1 cellular context compared by ENCODE assay signal in the genomic region with DNA sequence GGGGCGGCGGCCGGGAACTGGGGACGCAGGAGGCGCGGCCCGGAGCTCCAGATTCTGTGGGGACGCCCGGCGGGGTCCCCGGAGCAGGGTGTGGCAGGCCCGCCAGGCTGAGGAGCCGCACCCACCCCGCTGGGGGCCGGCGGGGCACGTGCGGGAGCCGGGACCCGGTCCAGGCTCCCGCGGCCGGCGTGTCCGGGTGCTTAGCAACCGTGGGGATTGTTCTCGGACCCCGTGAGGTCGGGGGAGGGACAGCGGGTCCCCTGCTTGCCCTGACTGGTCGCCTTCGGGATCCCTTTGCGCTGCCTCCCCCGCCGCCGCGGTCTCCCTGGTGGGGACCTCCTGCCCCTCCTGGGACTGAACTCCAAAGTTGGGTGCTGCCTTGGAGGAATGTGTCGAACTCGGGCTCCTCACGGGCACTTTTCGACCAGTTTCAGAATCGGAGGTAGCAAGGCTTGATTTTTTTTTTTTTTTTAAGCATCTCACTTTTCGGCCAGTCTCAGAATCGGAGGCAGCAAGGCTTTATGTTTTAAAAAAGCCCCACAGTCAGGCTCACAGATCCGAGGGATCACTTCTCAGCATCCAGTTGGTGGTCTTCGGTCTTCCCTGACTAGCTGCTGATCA.
TF ChIP-seq lines count a peak whose summit lies in the region.

No MANE protein-coding gene starts in this region.

TF ChIP-seq in WTC11, 78 proteins besides CTCF, POLR2A, EP300 and RAD21 (continued from another document):
- TF ChIP-seq, protein P1, sequence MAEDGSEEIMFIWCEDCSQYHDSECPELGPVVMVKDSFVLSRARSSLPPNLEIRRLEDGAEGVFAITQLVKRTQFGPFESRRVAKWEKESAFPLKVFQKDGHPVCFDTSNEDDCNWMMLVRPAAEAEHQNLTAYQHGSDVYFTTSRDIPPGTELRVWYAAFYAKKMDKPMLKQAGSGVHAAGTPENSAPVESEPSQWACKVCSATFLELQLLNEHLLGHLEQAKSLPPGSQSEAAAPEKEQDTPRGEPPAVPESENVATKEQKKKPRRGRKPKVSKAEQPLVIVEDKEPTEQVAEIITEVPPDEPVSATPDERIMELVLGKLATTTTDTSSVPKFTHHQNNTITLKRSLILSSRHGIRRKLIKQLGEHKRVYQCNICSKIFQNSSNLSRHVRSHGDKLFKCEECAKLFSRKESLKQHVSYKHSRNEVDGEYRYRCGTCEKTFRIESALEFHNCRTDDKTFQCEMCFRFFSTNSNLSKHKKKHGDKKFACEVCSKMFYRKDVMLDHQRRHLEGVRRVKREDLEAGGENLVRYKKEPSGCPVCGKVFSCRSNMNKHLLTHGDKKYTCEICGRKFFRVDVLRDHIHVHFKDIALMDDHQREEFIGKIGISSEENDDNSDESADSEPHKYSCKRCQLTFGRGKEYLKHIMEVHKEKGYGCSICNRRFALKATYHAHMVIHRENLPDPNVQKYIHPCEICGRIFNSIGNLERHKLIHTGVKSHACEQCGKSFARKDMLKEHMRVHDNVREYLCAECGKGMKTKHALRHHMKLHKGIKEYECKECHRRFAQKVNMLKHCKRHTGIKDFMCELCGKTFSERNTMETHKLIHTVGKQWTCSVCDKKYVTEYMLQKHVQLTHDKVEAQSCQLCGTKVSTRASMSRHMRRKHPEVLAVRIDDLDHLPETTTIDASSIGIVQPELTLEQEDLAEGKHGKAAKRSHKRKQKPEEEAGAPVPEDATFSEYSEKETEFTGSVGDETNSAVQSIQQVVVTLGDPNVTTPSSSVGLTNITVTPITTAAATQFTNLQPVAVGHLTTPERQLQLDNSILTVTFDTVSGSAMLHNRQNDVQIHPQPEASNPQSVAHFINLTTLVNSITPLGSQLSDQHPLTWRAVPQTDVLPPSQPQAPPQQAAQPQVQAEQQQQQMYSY (CRISPR knock-in tag; IDR thresholded peaks at IDR 0.05) = no peak
- TF ChIP-seq FOXJ3 (CRISPR knock-in tag; IDR thresholded peaks at IDR 0.05; ENCODE audit: borderline replicate concordance) (no peak), GABPB1 (CRISPR knock-in tag; IDR thresholded peaks at IDR 0.05) (no peak), JAZF1 (CRISPR knock-in tag; IDR thresholded peaks at IDR 0.05) (no peak)
TF ChIP-seq in WTC11: peak in this region for 2.
